Comparison of ENCODE assay signal across 14 cellular contexts in genomic region chrX:12989456-12989855, GRCh38. TPM values are rescaled to one million over a fixed set of nuclear protein-coding genes. Genes with fewer than 3 reads are reported as not detected.
"Had no signal": no experiment of that assay in that cellular context is flagged by ENCODE, and none has a peak within 500 bp of the region (broad histone marks: within the 10 kb centered on the region; RNA-seq: fewer than 3 reads in every experiment).

No MANE protein-coding gene starts in this region.

- H3K9me3 ChIP-seq: ovary had no signal

- H3K4me3 ChIP-seq: ovary had no signal

- H3K27me3 ChIP-seq: ovary had no signal

- DNase-seq: activated CD4-positive, alpha-beta T cell treated with anti-CD3 and anti-CD28 coated beads for 48 hours; activated CD8-positive, alpha-beta T cell treated with anti-CD3 and anti-CD28 coated beads, Interleukin-2, amount 10 ng/mL, durations not matched to agents 7 days and 5 days; activated naive CD4-positive, alpha-beta T cell treated with Interleukin-2 at 50 U/mL for 16 hours; cortex of kidney; effector memory CD4-positive, alpha-beta T cell; left colon; nephron progenitor cell; ovary; stimulated activated naive B cell treated with anti-CD40 and anti-IgM and Interleukin-4, amounts not matched to agents 10 μg/mL and 1 μg/mL and 100 μg/mL, for 72 hours; substantia nigra had no signal

- H3K36me3 ChIP-seq: ovary had no signal

- ATAC-seq: activated CD8-positive, alpha-beta T cell treated with anti-CD3 and anti-CD28 coated beads, Interleukin-2, amount 10 ng/mL, durations not matched to agents 7 days and 5 days; WTC11 had no signal

- H3K27ac ChIP-seq: ovary had no signal

RNA-seq across cellular contexts. Expression of gene FAM9C, which starts 55.0 kb away (rescaled TPM):
- total RNA-seq: activated CD8-positive, alpha-beta T cell treated with anti-CD3 and anti-CD28 coated beads, Interleukin-2, amount 10 ng/mL, durations not matched to agents 7 days and 5 days; epithelial cell of proximal tubule; renal cortical epithelial cell had no signal
- polyA plus RNA-seq: small intestine had no signal
